ENCODE assay signal across 26 cellular contexts in the genomic region with DNA sequence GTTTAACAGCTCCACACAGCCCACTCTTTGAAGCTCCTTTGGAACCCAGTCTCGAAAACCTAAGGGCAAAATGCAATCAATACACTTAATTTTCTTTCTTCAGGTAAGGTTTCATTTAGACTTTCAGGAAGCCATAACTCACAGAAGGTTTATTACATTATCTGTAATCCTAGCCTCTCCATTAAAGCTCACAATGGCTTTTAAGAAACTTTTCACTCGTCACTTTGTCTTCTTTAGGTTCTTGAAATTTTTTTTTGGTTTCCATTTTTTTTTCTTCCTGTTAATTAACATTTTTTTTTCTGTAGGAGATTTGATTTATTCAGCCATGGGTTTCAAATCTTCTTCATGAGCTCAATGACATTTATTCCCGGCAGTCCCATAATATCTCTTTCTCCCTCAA.
DNase-seq lines count a peak whose midpoint lies in the region; ATAC-seq and TF ChIP-seq lines count a peak whose summit lies in the region.
"Had no signal": no experiment of that assay in that cellular context is flagged by ENCODE, and none has a peak within 500 bp of the region (broad histone marks: within the 10 kb centered on the region; RNA-seq: fewer than 3 reads in every experiment).

No MANE protein-coding gene starts in this region.

- DNase-seq in cardiac muscle cell (ENCODE audit: low read depth in 1 of 2, low spot score in 1 of 2): no peak
- DNase-seq in cardiac septum (ENCODE audit: low spot score): no peak
- peak; percentile 72 for DNase-seq in left kidney (ENCODE audit: low read depth, low spot score)
- no peak for DNase-seq in nephron progenitor cell
- DNase-seq in NCI-H2196 treated with DMSO at 0.1 percent for 48 hours (lab: John Stamatoyannopoulos, UW; ENCODE audit: unreplicated experiment): no peak
- DNase-seq in NCI-H2081 (lab: John Stamatoyannopoulos, UW): no peak
- DNase-seq: ACHN; AML-193; BE2C; CD4-positive, alpha-beta T cell; CD8-positive, alpha-beta memory T cell; DMS 273 treated with DMSO at 0.1 percent for 48 hours; DMS79; EL; GDM1; H9; HFFc6 had no signal

- peak overlapping the region; percentile 55 for H3K27ac ChIP-seq in cardiac muscle cell
- H3K27ac ChIP-seq: 22Rv1; A549; BLaER1 treated with 17β-estradiol and CSF1 and Interleukin-3, amounts not matched to agents 10 nM and 100 nM had no signal

- no peaks in the 10 kb centered on the region for H3K27me3 ChIP-seq in cardiac muscle cell
- H3K27me3 ChIP-seq: BE2C; BLaER1 treated with 17β-estradiol and CSF1 and Interleukin-3, amounts not matched to agents 10 nM and 100 nM had no signal

- H3K9me3 ChIP-seq in cardiac muscle cell (ENCODE audit: low read depth): no peaks in the 10 kb centered on the region
- H3K9me3 ChIP-seq: A549; BE2C; BLaER1 treated with 17β-estradiol and CSF1 and Interleukin-3, amounts not matched to agents 10 nM and 100 nM had no signal

- H3K36me3 ChIP-seq in cardiac muscle cell: peaks cover 6% of the 10 kb centered on the region
- H3K36me3 ChIP-seq: BE2C had no signal

- peaks cover 58% of the 10 kb centered on the region for H3K4me1 Mint-ChIP-seq in nephron progenitor cell
- H3K4me1 Mint-ChIP-seq: CD14-positive monocyte had no signal

- TF ChIP-seq CTCF in cardiac muscle cell (IDR thresholded peaks at IDR 0.05; ENCODE audit: low read depth, low read length) (no peak), nephron progenitor cell (IDR thresholded peaks at IDR 0.05) (no peak)

- no peak overlapping the region for H3K4me3 ChIP-seq in cardiac muscle cell
- H3K4me3 ChIP-seq: A549; BLaER1 treated with 17β-estradiol and CSF1 and Interleukin-3, amounts not matched to agents 10 nM and 100 nM; GM12878; GM23338 had no signal

- no peaks in the 10 kb centered on the region for H3K9me3 Mint-ChIP-seq in nephron progenitor cell
- H3K9me3 Mint-ChIP-seq: CD4-positive, alpha-beta T cell; CD8-positive, alpha-beta memory T cell; GM23338; H9 had no signal

- ATAC-seq in GM19324 (IDR thresholded peaks at IDR 0.05; ENCODE audit: low FRiP score, unreplicated experiment) (no peak), HG02981 (IDR thresholded peaks at IDR 0.05; ENCODE audit: unreplicated experiment) (no peak)
- ATAC-seq: A549, GM12878, HCT116 had no signal

- peak overlapping the region; percentile 19 for H3K4me3 Mint-ChIP-seq in nephron progenitor cell
- H3K4me3 Mint-ChIP-seq: CD14-positive monocyte; CD4-positive, alpha-beta T cell; CD8-positive, alpha-beta memory T cell; GM23338; H9; HFFc6 had no signal

- intact Hi-C loops in cardiac septum (cut with DNase I): no loop called here

- peak overlapping the region; percentile 43 for H3K27ac Mint-ChIP-seq in nephron progenitor cell
- H3K27ac Mint-ChIP-seq: CD4-positive, alpha-beta T cell; CD8-positive, alpha-beta memory T cell; GM23338; H9; HFFc6 had no signal

- H3K36me3 Mint-ChIP-seq in nephron progenitor cell (ENCODE audit: low read depth): no peaks in the 10 kb centered on the region
- H3K36me3 Mint-ChIP-seq: CD14-positive monocyte; CD8-positive, alpha-beta memory T cell had no signal

- peaks cover 15% of the 10 kb centered on the region for H3K27me3 Mint-ChIP-seq in nephron progenitor cell (ENCODE audit: low read depth, poor library complexity)
- H3K27me3 Mint-ChIP-seq: CD4-positive, alpha-beta T cell had no signal

- peaks cover 20% of the 10 kb centered on the region for H3K4me1 ChIP-seq in cardiac muscle cell (ENCODE audit: low read depth)
- H3K4me1 ChIP-seq: A549; BE2C; BLaER1 treated with 17β-estradiol and CSF1 and Interleukin-3, amounts not matched to agents 10 nM and 100 nM had no signal
